10 cellular contexts compared by ENCODE assay signal in genomic region chr4:176635372-176636261, GRCh38.
DNase-seq lines count a peak whose midpoint lies in the region; ATAC-seq, FAIRE-seq and TF ChIP-seq lines count a peak whose summit lies in the region.
"Had no signal": no experiment of that assay in that cellular context is flagged by ENCODE, and none has a peak within 500 bp of the region (broad histone marks: within the 10 kb centered on the region; RNA-seq: fewer than 3 reads in every experiment).

No MANE protein-coding gene starts in this region.

- H3K4me1 Mint-ChIP-seq in HFFc6 (ENCODE audit: low read depth): peaks cover 43% of the 10 kb centered on the region
- H3K4me1 Mint-ChIP-seq in astrocyte (ENCODE audit: low read depth, unreplicated experiment): peaks cover 10% of the 10 kb centered on the region
- H3K4me1 Mint-ChIP-seq: central memory CD8-positive, alpha-beta T cell had no signal

- peaks cover 5% of the 10 kb centered on the region for H3K27me3 Mint-ChIP-seq in HFFc6 (ENCODE audit: insufficient read depth)
- no peaks in the 10 kb centered on the region for H3K27me3 Mint-ChIP-seq in astrocyte (ENCODE audit: low read depth, unreplicated experiment)
- H3K27me3 Mint-ChIP-seq: central memory CD8-positive, alpha-beta T cell had no signal

- H3K27me3 ChIP-seq in astrocyte (ENCODE audit: insufficient read depth, low read length): no peaks in the 10 kb centered on the region
- no peaks in the 10 kb centered on the region for H3K27me3 ChIP-seq in hepatocyte
- no peaks in the 10 kb centered on the region for H3K27me3 ChIP-seq in upper lobe of right lung

- H3K27ac ChIP-seq in astrocyte (ENCODE audit: low read depth, low read length) (peak overlapping the region; percentile 47), hepatocyte (no peak overlapping the region), upper lobe of right lung (no peak overlapping the region)

- FAIRE-seq in astrocyte (lab: Jason Lieb, UNC): no peak

- DNase-seq in AG09309 (ENCODE audit: low read depth): peak; percentile 72
- peak; percentile 63 for DNase-seq in HFFc6
- DNase-seq in astrocyte (ENCODE audit: low read depth): peak; percentile 80
- DNase-seq in hepatocyte (ENCODE audit: low spot score): peak; percentile 18
- DNase-seq in upper lobe of right lung: no peak
- no peak for DNase-seq in NCI-H2196 treated with DMSO at 0.1 percent for 48 hours (lab: John Stamatoyannopoulos, UW; ENCODE audit: unreplicated experiment)
- DNase-seq: NCI-H748 treated with DMSO at 0.1 percent for 48 hours had no signal

- intact Hi-C loops in upper lobe of right lung (cut with DNase I): no loop called here

- no peak overlapping the region for H3K9ac ChIP-seq in astrocyte (ENCODE audit: low read length)

- H4K20me1 ChIP-seq in astrocyte (ENCODE audit: insufficient read depth, low read length) (no peaks in the 10 kb centered on the region), hepatocyte (ENCODE audit: insufficient read depth, poor library complexity, severe bottlenecking) (no peaks in the 10 kb centered on the region)

- H3K9me3 ChIP-seq in astrocyte (ENCODE audit: insufficient read depth, low read depth, low read length) (no peaks in the 10 kb centered on the region), hepatocyte (ENCODE audit: low read depth) (no peaks in the 10 kb centered on the region), upper lobe of right lung (no peaks in the 10 kb centered on the region)

- H3K36me3 ChIP-seq in astrocyte (ENCODE audit: insufficient read depth, low read length) (no peaks in the 10 kb centered on the region), hepatocyte (replicated peaks; ENCODE audit: insufficient read depth, low read depth) (no peaks in the 10 kb centered on the region), upper lobe of right lung (no peaks in the 10 kb centered on the region)

- WGBS in hepatocyte (ENCODE audit: low lambda C conversion rate, missing lambda C conversion rate): 65% methylated on average over 8 of the region's 8 CpGs

- H3K79me2 ChIP-seq in astrocyte (ENCODE audit: insufficient read depth, low read length) (no peaks in the 10 kb centered on the region), hepatocyte (no peaks in the 10 kb centered on the region)

- H3K9me3 Mint-ChIP-seq in HFFc6 (peaks cover 3% of the 10 kb centered on the region; the same call in 1 of the 2 replicates), astrocyte (ENCODE audit: unreplicated experiment) (peaks cover 2% of the 10 kb centered on the region)

- H3K4me3 Mint-ChIP-seq in HFFc6 (no peak overlapping the region; the same call in 1 of the 2 replicates), astrocyte (ENCODE audit: unreplicated experiment) (no peak overlapping the region)
- H3K4me3 Mint-ChIP-seq: central memory CD8-positive, alpha-beta T cell had no signal

- H3K36me3 Mint-ChIP-seq in HFFc6 (ENCODE audit: low read depth) (peaks cover 7% of the 10 kb centered on the region), astrocyte (ENCODE audit: low read depth, unreplicated experiment) (no peaks in the 10 kb centered on the region)

- H3K27ac Mint-ChIP-seq in HFFc6 (peak overlapping the region; percentile 53; the same call in 1 of the 2 replicates), astrocyte (ENCODE audit: unreplicated experiment) (no peak overlapping the region)

- H3K9me2 ChIP-seq in hepatocyte (replicated peaks; ENCODE audit: insufficient read depth): no peaks in the 10 kb centered on the region

- ATAC-seq in upper lobe of right lung (no peak), HG02642 (IDR thresholded peaks at IDR 0.05; ENCODE audit: poor library complexity, unreplicated experiment) (no peak), HG03196 (IDR thresholded peaks at IDR 0.05; ENCODE audit: unreplicated experiment) (no peak)

- peak; percentile 15 for TF ChIP-seq CTCF in AG09309 (IDR thresholded peaks at IDR 0.05; ENCODE audit: control insufficient read depth, insufficient read depth, low read depth, low read length, missing control alignments)
- no peak; the same call in 1 of the 2 replicates for TF ChIP-seq CTCF in HFFc6 (IDR thresholded peaks at IDR 0.05)
- TF ChIP-seq CTCF in astrocyte (IDR thresholded peaks at IDR 0.05; ENCODE audit: insufficient read depth, low read depth, low read length): peak; percentile 18
- no peak for TF ChIP-seq CTCF in hepatocyte (IDR thresholded peaks at IDR 0.05; ENCODE audit: poor library complexity)
- no peak for TF ChIP-seq CTCF in upper lobe of right lung (IDR thresholded peaks at IDR 0.05)

- H3K4me2 ChIP-seq in astrocyte (ENCODE audit: low read length) (peak overlapping the region; percentile 10), hepatocyte (no peak overlapping the region)

- H3K4me3 ChIP-seq in AG09309 (ENCODE audit: control insufficient read depth, low read depth, low read length) (no peak overlapping the region), astrocyte (ENCODE audit: insufficient read depth, low read depth, low read length) (no peak overlapping the region), hepatocyte (no peak overlapping the region), upper lobe of right lung (no peak overlapping the region)

- no peak overlapping the region for H2AFZ ChIP-seq in astrocyte (ENCODE audit: low read depth, low read length)
- H2AFZ ChIP-seq in hepatocyte: no peak overlapping the region

- H3K4me1 ChIP-seq in astrocyte (ENCODE audit: insufficient read depth, low read length) (peaks cover 6% of the 10 kb centered on the region), hepatocyte (ENCODE audit: insufficient read depth) (no peaks in the 10 kb centered on the region), upper lobe of right lung (no peaks in the 10 kb centered on the region)

Comparison
In these comparisons a context has a peak if more than half of its experiments do, and no peak if none do; other contexts are left out.
1. DNase-seq: peak in AG09309 (single experiment), HFFc6 (single experiment), astrocyte (single experiment) and hepatocyte (single experiment); none in upper lobe of right lung (single experiment) and NCI-H2196 treated with DMSO at 0.1 percent for 48 hours (single experiment).
2. CTCF ChIP-seq: peak in AG09309 (single experiment) and astrocyte (single experiment); none in HFFc6 (single experiment), hepatocyte (single experiment) and upper lobe of right lung (single experiment).